ENCODE assay signal across 1 cellular context in genomic region chr7:113810108-113810748, GRCh38.
TF ChIP-seq lines count a peak whose summit lies in the region.

No MANE protein-coding gene starts in this region.

TF ChIP-seq in endothelial cell of umbilical vein, 7 proteins besides CTCF, POLR2A, EP300 and RAD21 (continued from another document):
- no peak for TF ChIP-seq GATA2 (IDR thresholded peaks at IDR 0.05; ENCODE audit: insufficient read depth, insufficient read length, low read depth, low read length)
- TF ChIP-seq MYC (IDR thresholded peaks at IDR 0.05; ENCODE audit: low read depth, low read length) = no peak
- no peak for TF ChIP-seq FOS (IDR thresholded peaks at IDR 0.05; ENCODE audit: borderline replicate concordance, insufficient read depth, low read length)
- TF ChIP-seq, protein P1, sequence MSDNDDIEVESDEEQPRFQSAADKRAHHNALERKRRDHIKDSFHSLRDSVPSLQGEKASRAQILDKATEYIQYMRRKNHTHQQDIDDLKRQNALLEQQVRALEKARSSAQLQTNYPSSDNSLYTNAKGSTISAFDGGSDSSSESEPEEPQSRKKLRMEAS (IDR thresholded peaks at IDR 0.05; ENCODE audit: insufficient read depth, insufficient read length) = no peak
- no peak for TF ChIP-seq POLR2AphosphoS5 (IDR thresholded peaks at IDR 0.05; ENCODE audit: insufficient read depth, low read depth, low read length)
- no peak for TF ChIP-seq EZH2 (IDR thresholded peaks at IDR 0.05; ENCODE audit: borderline replicate concordance, low read depth, low read length, severe bottlenecking)
